In the genomic region with DNA sequence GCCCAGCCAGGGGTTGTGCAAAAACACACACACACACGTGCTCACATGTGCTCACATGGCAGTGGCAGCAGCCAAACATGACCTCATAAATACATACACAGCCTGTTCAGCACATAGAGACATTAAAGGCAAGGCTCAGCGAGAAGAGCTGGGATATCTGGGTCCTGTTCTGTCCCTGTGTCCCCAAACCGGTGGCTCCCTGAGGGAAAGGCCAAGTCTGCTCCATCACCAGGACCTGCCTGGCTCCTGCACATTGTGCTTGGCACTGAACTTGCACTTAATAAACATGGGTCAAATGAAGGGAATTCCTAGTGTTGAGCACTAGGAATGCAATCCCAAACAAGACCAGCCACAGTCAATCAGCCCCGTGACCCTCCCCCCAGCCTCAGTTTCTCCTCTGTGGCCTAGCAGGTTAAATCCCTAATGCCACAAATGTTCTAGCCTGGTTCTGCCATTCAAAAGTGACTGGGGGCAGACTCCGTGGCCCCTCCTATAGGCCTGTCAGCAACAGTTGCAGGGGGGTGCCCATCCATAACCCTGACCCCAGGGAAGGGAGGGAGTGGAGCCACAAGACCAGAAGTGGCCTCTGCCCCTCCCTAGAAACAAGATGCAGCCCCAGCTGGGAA, we compare ENCODE assay signal across 23 cellular contexts.
"Had no signal": no experiment of that assay in that cellular context is flagged by ENCODE, and none has a peak within 500 bp of the region (broad histone marks: within the 10 kb centered on the region; RNA-seq: fewer than 3 reads in every experiment).

No MANE protein-coding gene starts in this region.

- H3K9me3 Mint-ChIP-seq: activated naive CD4-positive, alpha-beta T cell treated with anti-CD3 and anti-CD28 coated beads for 36 hours; activated T-cell treated with anti-CD3 and anti-CD28 coated beads, Interleukin-2, amount 50 U/mL, for 4 hours; immature natural killer cell; type B pancreatic cell had no signal

- ATAC-seq: activated T-cell treated with anti-CD3 and anti-CD28 coated beads, Interleukin-2, amount 50 U/mL, for 4 hours; esophagus mucosa; gastrocnemius medialis; heart right ventricle; left ventricle myocardium superior; naive thymus-derived CD8-positive, alpha-beta T cell; right cardiac atrium; stimulated activated memory B cell treated with anti-CD40 and anti-IgM and Interleukin-4, amounts not matched to agents 10 μg/mL and 1 μg/mL and 100 μg/mL, for 72 hours had no signal

- H3K36me3 ChIP-seq: gastrocnemius medialis, heart right ventricle, prostate gland had no signal

- FAIRE-seq: small intestine had no signal

- H3K9me3 ChIP-seq: gastrocnemius medialis, prostate gland, testis had no signal

- H3K4me1 ChIP-seq: gastrocnemius medialis, prostate gland, testis had no signal

- DNase-seq: activated CD4-positive, alpha-beta T cell treated with anti-CD3 and anti-CD28 coated beads, Interleukin-2, amount 50 U/mL, for 1 hour; activated CD8-positive, alpha-beta memory T cell treated with anti-CD3 and anti-CD28 coated beads, Interleukin-2, amount 50 U/mL, for 4 hours; activated naive CD4-positive, alpha-beta T cell treated with anti-CD3 and anti-CD28 coated beads for 36 hours; activated T-cell treated with anti-CD3 and anti-CD28 coated beads, Interleukin-2, amount 50 U/mL, for 4 hours; cerebellar nuclear complex; cortex of kidney; gastrocnemius medialis; heart right ventricle; immature natural killer cell; left ventricle myocardium superior; small intestine; stimulated activated CD4-positive, alpha-beta T cell treated with anti-CD3 and anti-CD28 coated beads, Interleukin-4, amount 100 ng/mL, for 24 hours; SW 1271; T-helper 2 cell; testis had no signal

- H3K27me3 Mint-ChIP-seq: type B pancreatic cell had no signal

- H3K27me3 ChIP-seq: gastrocnemius medialis, testis had no signal

- H3K27ac ChIP-seq: gastrocnemius medialis, heart right ventricle, prostate gland, testis, VCaP had no signal

- H3K36me3 Mint-ChIP-seq: immature natural killer cell; memory B cell; naive thymus-derived CD8-positive, alpha-beta T cell; stimulated activated memory B cell treated with anti-CD40 and anti-IgM and Interleukin-4, amounts not matched to agents 10 μg/mL and 1 μg/mL and 100 μg/mL, for 72 hours; type B pancreatic cell had no signal

- H3K27ac Mint-ChIP-seq: activated naive CD4-positive, alpha-beta T cell treated with anti-CD3 and anti-CD28 coated beads for 36 hours; immature natural killer cell; memory B cell; naive thymus-derived CD8-positive, alpha-beta T cell; stimulated activated memory B cell treated with anti-CD40 and anti-IgM and Interleukin-4, amounts not matched to agents 10 μg/mL and 1 μg/mL and 100 μg/mL, for 72 hours; type B pancreatic cell had no signal

- H3K4me1 Mint-ChIP-seq: immature natural killer cell; memory B cell; naive thymus-derived CD8-positive, alpha-beta T cell; stimulated activated memory B cell treated with anti-CD40 and anti-IgM and Interleukin-4, amounts not matched to agents 10 μg/mL and 1 μg/mL and 100 μg/mL, for 72 hours had no signal

- H3K4me3 Mint-ChIP-seq: activated naive CD4-positive, alpha-beta T cell treated with anti-CD3 and anti-CD28 coated beads for 36 hours; activated T-cell treated with anti-CD3 and anti-CD28 coated beads, Interleukin-2, amount 50 U/mL, for 4 hours; immature natural killer cell; memory B cell; naive thymus-derived CD8-positive, alpha-beta T cell; stimulated activated memory B cell treated with anti-CD40 and anti-IgM and Interleukin-4, amounts not matched to agents 10 μg/mL and 1 μg/mL and 100 μg/mL, for 72 hours; type B pancreatic cell had no signal

- H3K4me3 ChIP-seq: gastrocnemius medialis, heart right ventricle, prostate gland, testis had no signal
